ENCODE assay signal across 8 cellular contexts in the genomic region with DNA sequence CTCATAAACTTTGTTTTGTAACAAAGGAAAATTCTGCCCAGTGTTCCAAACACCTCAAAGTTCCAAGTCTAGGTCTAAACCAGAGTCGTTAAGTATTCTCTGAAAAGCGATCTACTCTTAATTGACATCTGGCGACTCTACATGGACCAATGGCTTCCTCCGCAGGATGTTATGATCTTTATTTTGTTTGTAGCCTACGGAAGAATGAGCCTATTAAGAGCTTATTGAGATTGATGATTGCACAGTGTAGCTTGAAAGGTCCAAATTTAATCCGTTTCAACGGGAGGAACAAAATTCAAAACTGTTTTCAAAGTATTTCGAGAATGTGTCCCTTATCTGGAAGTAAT.
DNase-seq lines count a peak whose midpoint lies in the region; ATAC-seq lines count a peak whose summit lies in the region.

No MANE protein-coding gene starts in this region.

- H3K9ac ChIP-seq in duodenal mucosa (ENCODE audit: low read depth in 1 of 2, low read length in 2 of 2), result peak overlapping the region; percentile 88 to 90

- H3K27me3 Mint-ChIP-seq in naive B cell, result no peaks in the 10 kb centered on the region

- peak overlapping the region; percentile 78 to 89 for H3K4me3 ChIP-seq in duodenal mucosa (ENCODE audit: low read depth in 1 of 2, low read length in 2 of 2)

- H3K27ac ChIP-seq in duodenal mucosa (ENCODE audit: low read depth, low read length), result peak overlapping the region; percentile 99

- peaks cover 0 to 11% of the 10 kb centered on the region in 2 donors for H3K36me3 Mint-ChIP-seq in naive B cell

- no peaks in the 10 kb centered on the region for H3K9me3 ChIP-seq in duodenal mucosa (ENCODE audit: control insufficient read depth in 1 of 2, low read length in 2 of 2)

- ATAC-seq in HG03378 (IDR thresholded peaks at IDR 0.05; ENCODE audit: unreplicated experiment) (peak; percentile 18), naive B cell (ENCODE audit: low read depth in 2 of 2) (peak in 1 of 2 donors; percentile 14), HG03175 (IDR thresholded peaks at IDR 0.05; ENCODE audit: unreplicated experiment) (no peak), GM21526 (IDR thresholded peaks at IDR 0.05; ENCODE audit: low FRiP score, unreplicated experiment) (no peak)

- peaks cover 46 to 83% (median 75%) of the 10 kb centered on the region in 3 donors for H3K4me1 Mint-ChIP-seq in naive B cell

- peak overlapping the region; percentile 88 to 99 (median 96) for H3K4me3 Mint-ChIP-seq in naive B cell

- H3K27ac Mint-ChIP-seq in naive B cell, result peak overlapping the region; percentile 96 to 99 (median 98)

- peaks cover 0 to 2% (median 0%) of the 10 kb centered on the region in 7 donors for H3K9me3 Mint-ChIP-seq in naive B cell

- H3K27me3 ChIP-seq in duodenal mucosa (ENCODE audit: control insufficient read depth in 1 of 2, insufficient read depth in 2 of 2, low read length in 2 of 2), result no peaks in the 10 kb centered on the region

- DNase-seq in DMS53 (lab: John Stamatoyannopoulos, UW) (peak; percentile 71), RKO (ENCODE audit: low spot score) (peak; percentile 72), naive B cell (no peak)
- no peak for DNase-seq in activated CD4-positive, CD25-positive, alpha-beta regulatory T cell (lab: John Stamatoyannopoulos, UW)

- peaks cover 22% of the 10 kb centered on the region in 2 donors for H3K4me1 ChIP-seq in duodenal mucosa (ENCODE audit: control insufficient read depth in 1 of 2, insufficient read depth in 2 of 2, low read length in 2 of 2)

- no peaks in the 10 kb centered on the region for H3K36me3 ChIP-seq in duodenal mucosa (ENCODE audit: control insufficient read depth in 1 of 2, insufficient read depth in 2 of 2, low read length in 2 of 2)

Comparison
In these comparisons a context has a peak if more than half of its experiments do, and no peak if none do; other contexts are left out.
1. DNase-seq: peak in DMS53 (single experiment) and RKO (single experiment); none in naive B cell (single experiment) and activated CD4-positive, CD25-positive, alpha-beta regulatory T cell (0 of 4).